In the genomic region with DNA sequence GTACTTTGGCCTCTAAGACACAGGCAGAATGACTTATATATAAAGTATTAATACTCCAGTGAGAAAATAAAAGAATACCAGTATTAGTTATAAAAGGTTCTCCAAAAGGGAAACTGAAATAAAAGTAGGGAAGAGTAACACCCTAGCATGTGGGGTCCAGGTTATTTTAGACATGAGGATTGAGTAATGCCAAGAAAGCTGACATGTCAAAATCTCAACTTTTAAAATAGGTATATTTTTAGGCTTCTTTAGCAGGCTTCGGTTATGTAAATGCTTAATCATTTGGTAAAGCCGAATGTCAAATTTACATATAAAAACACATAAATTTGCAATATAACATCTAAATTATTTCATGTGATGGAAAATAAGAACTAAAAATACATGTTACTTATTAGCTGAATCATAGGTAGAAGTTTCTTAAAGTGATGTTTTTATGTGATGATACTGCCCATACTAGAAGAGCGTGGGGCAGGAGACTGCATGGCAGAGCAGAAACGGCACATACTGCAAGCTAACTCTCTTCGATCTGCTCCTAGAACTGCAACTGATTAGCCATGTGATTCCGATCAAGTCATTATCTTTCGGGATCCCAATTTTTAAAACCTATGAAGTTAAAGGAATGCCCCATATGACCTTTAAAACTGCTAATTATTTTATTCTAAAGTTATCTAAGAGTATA, we compare ENCODE assay signal across 25 cellular contexts.
A peak's percentile ranks its signal among the peaks of the same experiment; 100 is the strongest.
DNase-seq lines count a peak whose midpoint lies in the region; ATAC-seq, FAIRE-seq and TF ChIP-seq lines count a peak whose summit lies in the region.
"Had no signal": no experiment of that assay in that cellular context is flagged by ENCODE, and none has a peak within 500 bp of the region (broad histone marks: within the 10 kb centered on the region; RNA-seq: fewer than 3 reads in every experiment).

No MANE protein-coding gene starts in this region.

- no peaks in the 10 kb centered on the region for H3K27me3 Mint-ChIP-seq in chondrocyte (ENCODE audit: low read depth)
- H3K27me3 Mint-ChIP-seq in activated naive CD8-positive, alpha-beta T cell treated with anti-CD3 and anti-CD28 coated beads for 36 hours = no peaks in the 10 kb centered on the region
- H3K27me3 Mint-ChIP-seq: activated T-helper 17 cell treated with anti-CD3 and anti-CD28 coated beads, Interleukin-2, amount 50 U/mL, for 72 hours; T-cell had no signal

- peak overlapping the region; percentile 2 for H3K4me2 ChIP-seq in osteoblast (ENCODE audit: insufficient read depth, low read length)

- H3K36me3 Mint-ChIP-seq in chondrocyte (ENCODE audit: low read depth) = peaks cover 2% of the 10 kb centered on the region
- H3K36me3 Mint-ChIP-seq in activated naive CD8-positive, alpha-beta T cell treated with anti-CD3 and anti-CD28 coated beads for 36 hours = no peaks in the 10 kb centered on the region
- H3K36me3 Mint-ChIP-seq: activated naive CD8-positive, alpha-beta T cell treated with anti-CD3 and anti-CD28 coated beads, Interleukin-2, amount 10 ng/mL, durations not matched to agents 7 days and 5 days; T-cell had no signal

- peaks cover 41% of the 10 kb centered on the region for H4K20me1 ChIP-seq in osteoblast (ENCODE audit: insufficient read depth, low read length)

- H3K4me3 ChIP-seq in heart left ventricle (no peak overlapping the region), osteoblast (ENCODE audit: insufficient read depth, low read length) (no peak overlapping the region), vagina (no peak overlapping the region)
- H3K4me3 ChIP-seq: coronary artery, upper lobe of right lung had no signal

- H3K4me1 ChIP-seq in heart left ventricle (peaks cover 0 to 85% (median 63%) of the 10 kb centered on the region in 12 donors), osteoblast (ENCODE audit: insufficient read depth, low read length) (peaks cover 59% of the 10 kb centered on the region), vagina (peaks cover 22% of the 10 kb centered on the region)

- TF ChIP-seq POLR2A in heart left ventricle (IDR thresholded peaks at IDR 0.05) (no peak), vagina (IDR thresholded peaks at IDR 0.05) (no peak)

- peak overlapping the region; percentile 76 for H3K27ac Mint-ChIP-seq in chondrocyte (ENCODE audit: unreplicated experiment)
- no peak overlapping the region for H3K27ac Mint-ChIP-seq in activated naive CD8-positive, alpha-beta T cell treated with anti-CD3 and anti-CD28 coated beads for 36 hours
- H3K27ac Mint-ChIP-seq: activated naive CD8-positive, alpha-beta T cell treated with anti-CD3 and anti-CD28 coated beads, Interleukin-2, amount 10 ng/mL, durations not matched to agents 7 days and 5 days; activated T-helper 17 cell treated with anti-CD3 and anti-CD28 coated beads, Interleukin-2, amount 50 U/mL, for 72 hours; T-cell had no signal

- peak overlapping the region in 11 of 12 donors; percentile 18 to 78 (median 66) for H3K27ac ChIP-seq in heart left ventricle
- H3K27ac ChIP-seq in osteoblast (ENCODE audit: low read depth, low read length) = peak overlapping the region; percentile 37
- peak overlapping the region; percentile 7 for H3K27ac ChIP-seq in vagina
- H3K27ac ChIP-seq: upper lobe of right lung had no signal

- H3K27me3 ChIP-seq in heart left ventricle (no peaks in the 10 kb centered on the region), osteoblast (ENCODE audit: insufficient read depth, low read length) (no peaks in the 10 kb centered on the region), vagina (no peaks in the 10 kb centered on the region)
- H3K27me3 ChIP-seq: BE2C, brain microvascular endothelial cell, upper lobe of right lung had no signal

- H3K36me3 ChIP-seq in heart left ventricle = no peaks in the 10 kb centered on the region
- no peaks in the 10 kb centered on the region for H3K36me3 ChIP-seq in osteoblast (ENCODE audit: insufficient read depth, low read length)
- H3K36me3 ChIP-seq in vagina = no peaks in the 10 kb centered on the region
- H3K36me3 ChIP-seq: BE2C, brain microvascular endothelial cell, upper lobe of right lung had no signal

- H3K79me2 ChIP-seq in osteoblast (ENCODE audit: insufficient read depth, low read length) = peaks cover 94% of the 10 kb centered on the region

- FAIRE-seq in HTR-8/SVneo (lab: Jason Lieb, UNC) = no peak
- FAIRE-seq: endometrium, islet of Langerhans had no signal

- H3K9me3 Mint-ChIP-seq in chondrocyte (ENCODE audit: low read depth) = no peaks in the 10 kb centered on the region
- no peaks in the 10 kb centered on the region for H3K9me3 Mint-ChIP-seq in activated naive CD8-positive, alpha-beta T cell treated with anti-CD3 and anti-CD28 coated beads for 36 hours
- H3K9me3 Mint-ChIP-seq: activated naive CD8-positive, alpha-beta T cell treated with anti-CD3 and anti-CD28 coated beads, Interleukin-2, amount 10 ng/mL, durations not matched to agents 7 days and 5 days; H9; T-cell had no signal

- peaks cover 65% of the 10 kb centered on the region for H3K4me1 Mint-ChIP-seq in chondrocyte (ENCODE audit: low read depth)
- H3K4me1 Mint-ChIP-seq in activated naive CD8-positive, alpha-beta T cell treated with anti-CD3 and anti-CD28 coated beads for 36 hours = no peaks in the 10 kb centered on the region
- H3K4me1 Mint-ChIP-seq: activated naive CD8-positive, alpha-beta T cell treated with anti-CD3 and anti-CD28 coated beads, Interleukin-2, amount 10 ng/mL, durations not matched to agents 7 days and 5 days; activated T-helper 17 cell treated with anti-CD3 and anti-CD28 coated beads, Interleukin-2, amount 50 U/mL, for 72 hours; T-cell had no signal

- intact Hi-C loops in heart left ventricle (cut with DNase I) (loop anchor here in 1 of 10 donors (5.0 kb wide), 1 partner anchor 70 kb away; no protein-coding TSS in a partner anchor), cardiac septum (cut with DNase I) (no loop called here), vagina (cut with DNase I) (no loop called here)

- no peak overlapping the region for H2AFZ ChIP-seq in osteoblast (ENCODE audit: low read length)

- H3K9me3 ChIP-seq in heart left ventricle = no peaks in the 10 kb centered on the region
- H3K9me3 ChIP-seq in osteoblast (ENCODE audit: low read depth, low read length) = no peaks in the 10 kb centered on the region
- no peaks in the 10 kb centered on the region for H3K9me3 ChIP-seq in vagina
- H3K9me3 ChIP-seq: BE2C, upper lobe of right lung had no signal

- WGBS in heart left ventricle, 4 donors = 60 to 68% (median 63%) methylated on average over 7 of the region's 7 CpGs

- ATAC-seq in heart left ventricle = peak in 1 of 4 donors; percentile 32
- ATAC-seq in GM19351 (IDR thresholded peaks at IDR 0.05; ENCODE audit: unreplicated experiment) = no peak
- ATAC-seq: stimulated activated naive CD8-positive, alpha-beta T cell treated with anti-CD3 and anti-CD28 coated beads, Interleukin-15, Interleukin-2, amounts not matched to agents 100 U/mL and 50 U/mL, for 24 hours; T-cell had no signal

- no peak overlapping the region for H3K4me3 Mint-ChIP-seq in chondrocyte (ENCODE audit: unreplicated experiment)
- H3K4me3 Mint-ChIP-seq in activated naive CD8-positive, alpha-beta T cell treated with anti-CD3 and anti-CD28 coated beads for 36 hours = no peak overlapping the region
- H3K4me3 Mint-ChIP-seq: activated naive CD8-positive, alpha-beta T cell treated with anti-CD3 and anti-CD28 coated beads, Interleukin-2, amount 10 ng/mL, durations not matched to agents 7 days and 5 days; activated T-helper 17 cell treated with anti-CD3 and anti-CD28 coated beads, Interleukin-2, amount 50 U/mL, for 72 hours; T-cell had no signal

- DNase-seq in heart left ventricle = no peak
- no peak for DNase-seq in cardiac septum (ENCODE audit: low spot score)
- DNase-seq in chondrocyte (ENCODE audit: low spot score) = no peak
- peak; percentile 39 for DNase-seq in osteoblast (ENCODE audit: insufficient read length, low spot score, missing footprints)
- no peak for DNase-seq in vagina (ENCODE audit: extremely low spot score in 2 of 2)
- DNase-seq in HTR-8/SVneo (ENCODE audit: insufficient read length, low spot score) = no peak
- no peak for DNase-seq in activated naive CD8-positive, alpha-beta T cell treated with anti-CD3 and anti-CD28 coated beads for 36 hours
- DNase-seq: activated CD4-positive, alpha-beta T cell treated with anti-CD3 and anti-CD28 coated beads for 4 hours; activated naive CD8-positive, alpha-beta T cell treated with anti-CD3 and anti-CD28 coated beads, Interleukin-2, amount 10 ng/mL, durations not matched to agents 7 days and 5 days; BE2C; COR-L47; hippocampal formation; NCI-H1105 treated with DMSO at 0.1 percent for 48 hours; NCI-H524; stimulated activated CD4-positive, alpha-beta T cell treated with anti-CD3 and anti-CD28 coated beads, Interleukin-2, amount 100 ng/mL, for 24 hours; stimulated activated naive CD8-positive, alpha-beta T cell treated with anti-CD3 and anti-CD28 coated beads, Interleukin-15, Interleukin-2, amounts not matched to agents 100 U/mL and 50 U/mL, for 24 hours; T-cell; upper lobe of right lung had no signal

- TF ChIP-seq CTCF in heart left ventricle (IDR thresholded peaks at IDR 0.05) (no peak), chondrocyte (IDR thresholded peaks at IDR 0.05) (no peak), osteoblast (IDR thresholded peaks at IDR 0.05; ENCODE audit: extremely low read depth, low read depth, low read length) (no peak), vagina (IDR thresholded peaks at IDR 0.05) (no peak)

Comparison
In these comparisons a context has a peak if more than half of its experiments do, and no peak if none do; other contexts are left out.
1. H3K27ac ChIP-seq: peak in every context shown above with its lines; median percentile 66 in heart left ventricle; 37 in osteoblast; 7 in vagina.